26 cellular contexts compared by ENCODE assay signal in the genomic region with DNA sequence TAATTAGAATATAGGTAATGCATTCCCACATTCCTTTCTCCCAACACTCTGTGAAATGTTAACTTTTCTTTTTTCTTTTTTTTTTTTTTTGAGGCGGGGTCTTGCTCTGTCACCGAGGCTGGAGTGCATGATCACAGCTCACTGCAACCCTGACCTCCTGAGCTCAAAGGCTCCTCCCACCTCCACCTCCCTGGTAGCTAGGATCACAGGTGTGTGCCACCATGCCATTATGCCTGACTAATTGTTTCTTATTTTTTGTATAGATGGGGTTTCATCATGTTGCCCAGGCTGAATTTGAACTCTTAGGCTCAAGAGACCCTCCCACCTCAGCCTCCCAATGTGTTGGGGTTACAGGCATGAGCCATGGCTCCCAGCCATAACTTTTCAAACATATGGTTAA. TPM values are rescaled to one million over a fixed set of nuclear protein-coding genes. Genes with fewer than 3 reads are reported as not detected.
A peak's percentile ranks its signal among the peaks of the same experiment; 100 is the strongest.
DNase-seq lines count a peak whose midpoint lies in the region; ATAC-seq, FAIRE-seq and TF ChIP-seq lines count a peak whose summit lies in the region.
"Had no signal": no experiment of that assay in that cellular context is flagged by ENCODE, and none has a peak within 500 bp of the region (broad histone marks: within the 10 kb centered on the region; RNA-seq: fewer than 3 reads in every experiment).

No MANE protein-coding gene starts in this region.

- H3K9me3 Mint-ChIP-seq in type B pancreatic cell = no peaks in the 10 kb centered on the region
- H3K9me3 Mint-ChIP-seq: CD4-positive, alpha-beta T cell; CD8-positive, alpha-beta memory T cell; HFFc6 had no signal

- H3K4me3 Mint-ChIP-seq in type B pancreatic cell = no peak overlapping the region
- H3K4me3 Mint-ChIP-seq: CD14-positive monocyte; CD8-positive, alpha-beta memory T cell; HFFc6 had no signal

- TF ChIP-seq EP300 in HepG2 (IDR thresholded peaks at IDR 0.05; ENCODE audit: low read depth in 2 of 2, low read length in 2 of 2) = no peak
- no peak for TF ChIP-seq EP300 in HepG2 (CRISPR knock-in tag; IDR thresholded peaks at IDR 0.05; ENCODE audit: borderline replicate concordance)

- TF ChIP-seq POLR2A in HepG2 (IDR thresholded peaks at IDR 0.05; ENCODE audit: insufficient read depth in 1 of 2, low read depth in 2 of 2, low read length in 2 of 2) (no peak), right lobe of liver (IDR thresholded peaks at IDR 0.05) (no peak)

- intact Hi-C loops in HepG2 (cut with micrococcal nuclease; ENCODE audit: unreplicated experiment) (no loop called here), right lobe of liver (cut with DNase I) (no loop called here)

- no peak overlapping the region for H3K27ac Mint-ChIP-seq in type B pancreatic cell
- H3K27ac Mint-ChIP-seq: CD4-positive, alpha-beta T cell; HFFc6 had no signal

- H3K36me3 ChIP-seq in HepG2 (replicated peaks in 1 of 2; ENCODE audit: control insufficient read depth in 1 of 2, insufficient read depth in 2 of 2, low read length in 2 of 2) (no peaks in the 10 kb centered on the region), right lobe of liver (no peaks in the 10 kb centered on the region)
- H3K36me3 ChIP-seq: BE2C; BLaER1 treated with 17β-estradiol and CSF1 and Interleukin-3, amounts not matched to agents 10 nM and 100 nM; HAP-1 had no signal

- no peak overlapping the region for H2AFZ ChIP-seq in HepG2 (ENCODE audit: low read length)

- H3K9ac ChIP-seq in HepG2 (ENCODE audit: insufficient read depth, low read depth, low read length) = no peak overlapping the region
- H3K9ac ChIP-seq: BLaER1 treated with 17β-estradiol and CSF1 and Interleukin-3, amounts not matched to agents 10 nM and 100 nM had no signal

- POLR2A ChIA-PET in HepG2 (lab: Yijun Ruan, JAX) = no interaction called here

- no peak for TF ChIP-seq RAD21 in HepG2 (CRISPR knock-in tag; IDR thresholded peaks at IDR 0.05)

- TF ChIP-seq CTCF in HepG2 (CRISPR knock-in tag; IDR thresholded peaks at IDR 0.05) (no peak), right lobe of liver (IDR thresholded peaks at IDR 0.05) (no peak), type B pancreatic cell (conservative IDR thresholded peaks at IDR 0.05) (no peak), foreskin fibroblast (IDR thresholded peaks at IDR 0.05; ENCODE audit: low read depth, low read length) (no peak)

- peaks cover 4% of the 10 kb centered on the region for H3K4me1 Mint-ChIP-seq in type B pancreatic cell (ENCODE audit: unreplicated experiment)

- no peak for ATAC-seq in HepG2
- no peak for ATAC-seq in right lobe of liver
- ATAC-seq: A549 had no signal

- H3K4me1 ChIP-seq in HepG2 (ENCODE audit: insufficient read depth, low read length) = peaks cover 15% of the 10 kb centered on the region
- peaks cover 0 to 3% (median 0%) of the 10 kb centered on the region in 4 donors for H3K4me1 ChIP-seq in right lobe of liver
- H3K4me1 ChIP-seq: BE2C, HAP-1 had no signal

- H3K27ac ChIP-seq in HepG2 (ENCODE audit: extremely low read length, insufficient read depth, low read length) = no peak overlapping the region
- H3K27ac ChIP-seq in right lobe of liver = no peak overlapping the region
- H3K27ac ChIP-seq: BLaER1 treated with 17β-estradiol and CSF1 and Interleukin-3, amounts not matched to agents 10 nM and 100 nM had no signal

- FAIRE-seq in HepG2 (lab: Jason Lieb, UNC) = no peak
- FAIRE-seq: A549, D721Med, G401.6, GM12892, H54 had no signal

- no peaks in the 10 kb centered on the region for H3K36me3 Mint-ChIP-seq in type B pancreatic cell

- H3K9me3 ChIP-seq in HepG2 (ENCODE audit: low read length) (no peaks in the 10 kb centered on the region), right lobe of liver (no peaks in the 10 kb centered on the region)
- H3K9me3 ChIP-seq: A549; BE2C; BLaER1 treated with 17β-estradiol and CSF1 and Interleukin-3, amounts not matched to agents 10 nM and 100 nM had no signal

- in situ Hi-C loops in HepG2 (cut with HindIII; ENCODE audit: extremely low pct_ligation_motif_present, low pct_unique_long_range_greater_than_20kb) = no loop called here

- peaks cover 6% of the 10 kb centered on the region for H3K79me2 ChIP-seq in HepG2 (ENCODE audit: insufficient read depth, low read length)

- WGBS in HepG2 (ENCODE audit: low lambda C conversion rate) = 2% methylated on average over 2 of the region's 2 CpGs
- WGBS in right lobe of liver (ENCODE audit: insufficient coverage, low coverage, low lambda C conversion rate, missing lambda C conversion rate) = 39% methylated on average over 2 of the region's 2 CpGs

- CTCF ChIA-PET in HepG2 (lab: Yijun Ruan, JAX; ENCODE audit: low intra/inter-chr PET ratio, low total read pairs) = no interaction called here

- H4K20me1 ChIP-seq in HepG2 (ENCODE audit: insufficient read depth, low read length) = no peaks in the 10 kb centered on the region

- 0 out of 2 replicates have a peak overlapping the region, but pooled peaks have one; percentile 25 for H3K4me2 ChIP-seq in HepG2 (ENCODE audit: low read depth, low read length)
- H3K4me2 ChIP-seq: A549; BLaER1 treated with 17β-estradiol and CSF1 and Interleukin-3, amounts not matched to agents 10 nM and 100 nM had no signal

- BruUV-seq in HepG2 (replicated peaks; lab: Mats Ljungman, UMichigan) = no TSS peak

- peak; percentile 12 to 51 for DNase-seq in NCI-H524 (lab: John Stamatoyannopoulos, UW)
- no peak for DNase-seq in NCI-H524 treated with DMSO at 0.1 percent for 48 hours (lab: John Stamatoyannopoulos, UW)
- DNase-seq in HepG2 (ENCODE audit: low spot score) = peak; percentile 30
- no peak for DNase-seq in right lobe of liver
- peak; percentile 30 for DNase-seq in NCI-H82 treated with DMSO at 0.1 percent for 48 hours (lab: John Stamatoyannopoulos, UW; ENCODE audit: unreplicated experiment)
- peak; percentile 10 for DNase-seq in type B pancreatic cell (ENCODE audit: extremely low spot score, unreplicated experiment)
- no peak for DNase-seq in foreskin fibroblast
- DNase-seq in activated CD4-positive, CD25-positive, alpha-beta regulatory T cell treated with anti-CD3 and anti-CD28 coated beads, Interleukin-2, amount 50 U/mL, for 72 hours = no peak
- DNase-seq: 8988T; ACHN; AML-193; BE2C; CD4-positive, alpha-beta T cell; CD8-positive, alpha-beta memory T cell; DMS153; DND-41; GOT3; HFFc6 had no signal

- H3K4me3 ChIP-seq in HepG2 (replicated peaks in 1 of 3; ENCODE audit: insufficient read depth in 1 of 3, low read depth in 2 of 3, low read length in 3 of 3) (no peak overlapping the region), right lobe of liver (no peak overlapping the region), foreskin fibroblast (ENCODE audit: low read depth in 1 of 2, low read length in 2 of 2) (no peak overlapping the region)
- H3K4me3 ChIP-seq: A549; BLaER1 treated with 17β-estradiol and CSF1 and Interleukin-3, amounts not matched to agents 10 nM and 100 nM; HAP-1 had no signal

- no peaks in the 10 kb centered on the region for H3K27me3 Mint-ChIP-seq in type B pancreatic cell
- H3K27me3 Mint-ChIP-seq: CD4-positive, alpha-beta T cell had no signal

- H3K27me3 ChIP-seq in HepG2 (ENCODE audit: control insufficient read depth in 1 of 2, insufficient read depth in 2 of 2, low read length in 2 of 2) (no peaks in the 10 kb centered on the region; a peak in 1 of 5 replicates), right lobe of liver (no peaks in the 10 kb centered on the region)
- H3K27me3 ChIP-seq: BE2C; BLaER1 treated with 17β-estradiol and CSF1 and Interleukin-3, amounts not matched to agents 10 nM and 100 nM had no signal

TF ChIP-seq in HepG2, 621 proteins besides CTCF, POLR2A, EP300 and RAD21 (continues in another document):
- TF ChIP-seq YEATS4 (CRISPR knock-in tag; IDR thresholded peaks at IDR 0.05; ENCODE audit: borderline replicate concordance) = no peak
- TF ChIP-seq, protein P1, sequence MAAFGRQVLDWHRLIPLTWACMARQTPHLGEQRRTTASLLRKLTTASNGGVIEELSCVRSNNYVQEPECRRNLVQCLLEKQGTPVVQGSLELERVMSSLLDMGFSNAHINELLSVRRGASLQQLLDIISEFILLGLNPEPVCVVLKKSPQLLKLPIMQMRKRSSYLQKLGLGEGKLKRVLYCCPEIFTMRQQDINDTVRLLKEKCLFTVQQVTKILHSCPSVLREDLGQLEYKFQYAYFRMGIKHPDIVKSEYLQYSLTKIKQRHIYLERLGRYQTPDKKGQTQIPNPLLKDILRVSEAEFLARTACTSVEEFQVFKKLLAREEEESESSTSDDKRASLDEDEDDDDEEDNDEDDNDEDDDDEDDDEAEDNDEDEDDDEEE (CRISPR knock-in tag; IDR thresholded peaks at IDR 0.05) = no peak

RNA-seq across cellular contexts. Expression of a gene that starts 3.7 kb away (rescaled TPM):
- 9.6 and 12.9 TPM in 2 replicates for total RNA-seq in HepG2 (2016; rRNA removed; fragmentation: Illumina TruSeq; extraction: Trizol)
- 1.7 and 2.0 TPM in 2 replicates for total RNA-seq in HepG2 (2016; cell fraction: cytosol; rRNA removed; fragmentation: Illumina TruSeq; extraction: Trizol; ENCODE audit: low read depth)
- total RNA-seq in HepG2 (2016; cell fraction: insoluble cytoplasmic fraction; rRNA removed; fragmentation: Illumina TruSeq; extraction: Trizol) = 10.1 and 11.2 TPM in 2 replicates
- 5.0 and 5.2 TPM in 2 replicates for total RNA-seq in HepG2 (2016; cell fraction: membrane; rRNA removed; fragmentation: Illumina TruSeq; extraction: Trizol)
- total RNA-seq in HepG2 (2016; cell fraction: nucleus; rRNA removed; fragmentation: Illumina TruSeq; extraction: Trizol) = 17.4 and 18.2 TPM in 2 replicates
- polyA plus RNA-seq in HepG2 (2011; rRNA removed) = 6.3 and 6.7 TPM in 2 replicates
- polyA plus RNA-seq in HepG2 (2011; cell fraction: cytosol; rRNA removed) = 1.8 and 4.4 TPM in 2 replicates
- 9.4 and 12.1 TPM in 2 replicates for polyA plus RNA-seq in HepG2 (2011; cell fraction: nucleus; rRNA removed)
- polyA plus RNA-seq in HepG2 (2012) = 5.0 and 5.1 TPM in 2 replicates
- polyA plus RNA-seq in HepG2 (2016; cell fraction: cytosol; fragmentation: Illumina TruSeq; extraction: Trizol; ENCODE audit: low read depth) = 0.69 and 0.74 TPM in 2 replicates
- 8.8 and 8.9 TPM in 2 replicates for polyA plus RNA-seq in HepG2 (2016; cell fraction: insoluble cytoplasmic fraction; fragmentation: Illumina TruSeq; extraction: Trizol; ENCODE audit: low read depth)
- polyA plus RNA-seq in HepG2 (2016; cell fraction: membrane; fragmentation: Illumina TruSeq; extraction: Trizol; ENCODE audit: low read depth) = 1.7 and 2.4 TPM in 2 replicates
- 17.1 and 19.1 TPM in 2 replicates for polyA plus RNA-seq in HepG2 (2016; cell fraction: nucleus; fragmentation: Illumina TruSeq; extraction: Trizol; ENCODE audit: insufficient read depth, low read depth)
- 2.9 and 4.9 TPM in 2 replicates for polyA minus RNA-seq in HepG2 (2011; rRNA and poly(A)+ RNA removed; ENCODE audit: low replicate concordance)
- 2.1 and 4.7 TPM in 2 replicates for polyA minus RNA-seq in HepG2 (2011; cell fraction: cytosol; rRNA and poly(A)+ RNA removed)
- 32.1 and 32.7 TPM in 2 replicates for polyA minus RNA-seq in HepG2 (2011; cell fraction: nucleus; rRNA and poly(A)+ RNA removed)
- total RNA-seq in right lobe of liver = 1 to 10 TPM; 3.6 to 9.2 (median 5.8) TPM
- total RNA-seq in type B pancreatic cell (ENCODE audit: low replicate concordance) = 31.0 and 37.5 TPM in 2 replicates

Comparison
In these comparisons a context has a peak if more than half of its experiments do, and no peak if none do; other contexts are left out.
1. DNase-seq: peak in NCI-H524 (2 of 2), HepG2 (single experiment), NCI-H82 treated with DMSO at 0.1 percent for 48 hours (single experiment) and type B pancreatic cell (single experiment); none in NCI-H524 treated with DMSO at 0.1 percent for 48 hours (single experiment), right lobe of liver (0 of 3), foreskin fibroblast (0 of 2) and activated CD4-positive, CD25-positive, alpha-beta regulatory T cell treated with anti-CD3 and anti-CD28 coated beads, Interleukin-2, amount 50 U/mL, for 72 hours (single experiment).